In genomic region chr2:191228333-191228732, GRCh38 we compare ENCODE assay signal across 20 cellular contexts.
"Had no signal": no experiment of that assay in that cellular context is flagged by ENCODE, and none has a peak within 500 bp of the region (broad histone marks: within the 10 kb centered on the region; RNA-seq: fewer than 3 reads in every experiment).

No MANE protein-coding gene starts in this region.

- ATAC-seq: K562 had no signal

- H3K36me3 Mint-ChIP-seq: IgD-negative memory B cell had no signal

- H3K27me3 Mint-ChIP-seq: IgD-negative memory B cell had no signal

- H3K9me3 ChIP-seq: SK-N-SH had no signal

- H3K27ac ChIP-seq: HL-60, KMS-11 had no signal

- H3K4me3 ChIP-seq: K562 had no signal

- H3K4me3 Mint-ChIP-seq: IgD-negative memory B cell had no signal

- DNase-seq: Kasumi-1, MV-4-11, NCI-H1092, NCI-H1436, NCI-H187, NCI-H2029, NCI-H2081 treated with DMSO at 0.1 percent for 48 hours, NCI-H226, NCI-H510A, NCI-H524 treated with DMSO at 0.1 percent for 48 hours, NCI-H69, NCI-H774, RPMI8226, SHP77, SK-N-SH, SW 1271 had no signal

- H3K9me3 Mint-ChIP-seq: IgD-negative memory B cell had no signal
